Comparison of ENCODE assay signal across 8 cellular contexts in the genomic region with DNA sequence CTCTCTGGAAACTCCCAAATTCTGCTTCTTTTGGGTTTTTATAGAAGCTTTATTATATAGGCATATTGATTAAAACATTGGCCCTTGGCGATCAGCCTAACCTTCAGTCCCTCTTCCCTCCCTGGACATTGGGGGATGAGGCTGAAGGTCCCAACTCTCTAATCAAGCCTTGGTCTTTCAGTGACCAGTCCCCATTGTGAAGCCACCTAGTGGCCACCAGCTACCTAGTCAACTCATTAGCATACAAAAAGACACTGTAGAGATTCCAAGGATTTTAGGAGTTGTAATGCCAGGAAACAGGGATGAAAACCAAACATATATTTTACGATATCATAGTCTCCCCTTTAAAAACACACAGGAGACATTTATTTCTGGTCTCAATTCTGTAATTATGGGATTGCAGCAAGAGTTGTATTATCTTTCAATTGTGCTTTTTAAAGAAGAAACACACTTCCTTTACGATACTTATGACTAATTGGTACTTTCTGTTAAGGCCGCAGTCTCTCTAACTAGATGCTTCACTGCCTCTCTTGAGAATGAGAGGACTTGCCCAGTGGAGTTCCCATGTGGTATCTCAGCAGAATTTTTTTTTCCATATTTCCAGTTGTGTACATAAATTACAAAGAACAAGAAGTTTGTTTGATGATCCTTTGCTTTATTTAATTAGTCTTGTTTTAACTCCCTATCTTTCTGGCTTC. TPM values are rescaled to one million over a fixed set of nuclear protein-coding genes. Genes with fewer than 3 reads are reported as not detected.
DNase-seq lines count a peak whose midpoint lies in the region; ATAC-seq and TF ChIP-seq lines count a peak whose summit lies in the region.

No MANE protein-coding gene starts in this region.

- no peak overlapping the region for H3K27ac Mint-ChIP-seq in CD4-positive, alpha-beta T cell

- H3K27ac ChIP-seq in VCaP: no peak overlapping the region
- no peak overlapping the region for H3K27ac ChIP-seq in CD4-positive, alpha-beta T cell (ENCODE audit: low read depth, low read length)

- DNase-seq in SIG-M5 treated with dmso at 0.1 percent for 504 hours (lab: John Stamatoyannopoulos, UW; ENCODE audit: unreplicated experiment) (peak; percentile 7), SIG-M5 (lab: John Stamatoyannopoulos, UW) (no peak), iris pigment epithelial cell (ENCODE audit: low read depth) (peak; percentile 7), NCI-H524 treated with DMSO at 0.1 percent for 48 hours (lab: John Stamatoyannopoulos, UW) (no peak)
- no peak for DNase-seq in CD4-positive, alpha-beta T cell

- no peaks in the 10 kb centered on the region for H3K27me3 ChIP-seq in CD4-positive, alpha-beta T cell (ENCODE audit: control insufficient read depth, insufficient read depth, low read length)

- H3K4me3 Mint-ChIP-seq in CD4-positive, alpha-beta T cell: no peak overlapping the region

- peak; percentile 77 for TF ChIP-seq CTCF in VCaP (conservative IDR thresholded peaks at IDR 0.05)
- TF ChIP-seq CTCF in CD4-positive, alpha-beta T cell (IDR thresholded peaks at IDR 0.05): no peak

- ATAC-seq in GM21367 (IDR thresholded peaks at IDR 0.05; ENCODE audit: unreplicated experiment): peak; percentile 100
- ATAC-seq in HG03457 (IDR thresholded peaks at IDR 0.05; ENCODE audit: unreplicated experiment): peak; percentile 100
- no peak for ATAC-seq in CD4-positive, alpha-beta T cell (ENCODE audit: poor library complexity)

- CTCF ChIA-PET in CD4-positive, alpha-beta T cell (lab: Charles Lee): no interaction called here

- POLR2A ChIA-PET in CD4-positive, alpha-beta T cell (lab: Charles Lee): no interaction called here

- no peaks in the 10 kb centered on the region for H3K4me1 Mint-ChIP-seq in CD4-positive, alpha-beta T cell (ENCODE audit: low read depth)

- intact Hi-C loops in CD4-positive, alpha-beta T cell (cut with DNase I, micrococcal nuclease): no loop called here

- H3K27me3 Mint-ChIP-seq in CD4-positive, alpha-beta T cell: peaks cover 5% of the 10 kb centered on the region

- no peaks in the 10 kb centered on the region for H3K9me3 Mint-ChIP-seq in CD4-positive, alpha-beta T cell

- no peaks in the 10 kb centered on the region for H3K36me3 Mint-ChIP-seq in CD4-positive, alpha-beta T cell (ENCODE audit: low read depth)

- H3K9me3 ChIP-seq in CD4-positive, alpha-beta T cell (ENCODE audit: control insufficient read depth, low read length): no peaks in the 10 kb centered on the region

RNA-seq across cellular contexts. Expression of a gene that starts 58.2 kb away (rescaled TPM):
- under 1 TPM; 0.47 to 0.64 TPM for total RNA-seq in CD4-positive, alpha-beta T cell

Comparison
In these comparisons a context has a peak if more than half of its experiments do, and no peak if none do; other contexts are left out.
1. DNase-seq: peak in SIG-M5 treated with dmso at 0.1 percent for 504 hours (single experiment) and iris pigment epithelial cell (single experiment); none in SIG-M5 (single experiment), CD4-positive, alpha-beta T cell (0 of 10) and NCI-H524 treated with DMSO at 0.1 percent for 48 hours (single experiment).